8 cellular contexts compared by ENCODE assay signal in genomic region chr20:38926142-38926933, GRCh38. TPM values are rescaled to one million over a fixed set of nuclear protein-coding genes. Genes with fewer than 3 reads are reported as not detected.
DNase-seq lines count a peak whose midpoint lies in the region; ATAC-seq, FAIRE-seq and TF ChIP-seq lines count a peak whose summit lies in the region.

A gene with protein sequence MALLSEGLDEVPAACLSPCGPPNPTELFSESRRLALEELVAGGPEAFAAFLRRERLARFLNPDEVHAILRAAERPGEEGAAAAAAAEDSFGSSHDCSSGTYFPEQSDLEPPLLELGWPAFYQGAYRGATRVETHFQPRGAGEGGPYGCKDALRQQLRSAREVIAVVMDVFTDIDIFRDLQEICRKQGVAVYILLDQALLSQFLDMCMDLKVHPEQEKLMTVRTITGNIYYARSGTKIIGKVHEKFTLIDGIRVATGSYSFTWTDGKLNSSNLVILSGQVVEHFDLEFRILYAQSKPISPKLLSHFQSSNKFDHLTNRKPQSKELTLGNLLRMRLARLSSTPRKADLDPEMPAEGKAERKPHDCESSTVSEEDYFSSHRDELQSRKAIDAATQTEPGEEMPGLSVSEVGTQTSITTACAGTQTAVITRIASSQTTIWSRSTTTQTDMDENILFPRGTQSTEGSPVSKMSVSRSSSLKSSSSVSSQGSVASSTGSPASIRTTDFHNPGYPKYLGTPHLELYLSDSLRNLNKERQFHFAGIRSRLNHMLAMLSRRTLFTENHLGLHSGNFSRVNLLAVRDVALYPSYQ (plus strand): TSS chr20:38926417. CDS start chr20:38926443, 26 bp downstream.

- FAIRE-seq in GM12892 (lab: Jason Lieb, UNC), result peak; percentile 93

- TF ChIP-seq POLR2A in GM12892 (IDR thresholded peaks at IDR 0.05; ENCODE audit: low read depth, low read length), result peak; percentile 97

- peak within 1 kb of the TSS; percentile 91 for H3K4me3 Mint-ChIP-seq in type B pancreatic cell

- H3K27me3 Mint-ChIP-seq in type B pancreatic cell, result peaks cover 4% of the 10 kb centered on the region

- H3K9me3 Mint-ChIP-seq in type B pancreatic cell, result no peaks in the 10 kb centered on the region

- intact Hi-C loops in cardiac septum (cut with DNase I), result loop anchor here (5.0 kb wide), 1 partner anchor 36 kb away; the partner anchor contains the start of gene DHX35

- TF ChIP-seq CTCF in type B pancreatic cell (conservative IDR thresholded peaks at IDR 0.05), result no peak

- peak within 1 kb of the TSS; percentile 74 for H3K27ac Mint-ChIP-seq in type B pancreatic cell

- H3K4me1 Mint-ChIP-seq in type B pancreatic cell (ENCODE audit: unreplicated experiment), result peaks cover 20% of the 10 kb centered on the region

- DNase-seq in GM12892 (ENCODE audit: insufficient read length) (peak; percentile 99), NCI-H1436 (lab: John Stamatoyannopoulos, UW) (peak; percentile 97), SW480 (ENCODE audit: low spot score) (peak; percentile 100), cardiac septum (ENCODE audit: low spot score) (peak; percentile 96), pons (ENCODE audit: low spot score) (peak; percentile 98), type B pancreatic cell (ENCODE audit: extremely low spot score, unreplicated experiment) (peak; percentile 95)
- peak; percentile 82 for DNase-seq in activated naive CD8-positive, alpha-beta T cell treated with anti-CD3 and anti-CD28 coated beads, Interleukin-2, amount 50 U/mL, for 16 hours (ENCODE audit: low read depth, low spot score)

- H3K36me3 Mint-ChIP-seq in type B pancreatic cell, result no peaks in the 10 kb centered on the region

- ATAC-seq in HG02840 (IDR thresholded peaks at IDR 0.05; ENCODE audit: low FRiP score, unreplicated experiment), result peak; percentile 92

RNA-seq across cellular contexts. Expression of the gene that starts here (rescaled TPM):
- polyA plus RNA-seq in GM12892 (2012; ENCODE audit: missing spikeins), result 7.3 TPM
- 0.62 TPM for total RNA-seq in cardiac septum
- total RNA-seq in type B pancreatic cell (ENCODE audit: low replicate concordance), result 11.7 and 23.1 TPM in 2 replicates

Comparison
In these comparisons a context has a peak if more than half of its experiments do, and no peak if none do; other contexts are left out.
1. Peak in every context shown above with its lines: DNase-seq and ATAC-seq.
2. Peak in DNase-seq in cardiac septum; RNA of the gene not detected or under 1 TPM.